ENCODE assay signal across 8 cellular contexts in the genomic region with DNA sequence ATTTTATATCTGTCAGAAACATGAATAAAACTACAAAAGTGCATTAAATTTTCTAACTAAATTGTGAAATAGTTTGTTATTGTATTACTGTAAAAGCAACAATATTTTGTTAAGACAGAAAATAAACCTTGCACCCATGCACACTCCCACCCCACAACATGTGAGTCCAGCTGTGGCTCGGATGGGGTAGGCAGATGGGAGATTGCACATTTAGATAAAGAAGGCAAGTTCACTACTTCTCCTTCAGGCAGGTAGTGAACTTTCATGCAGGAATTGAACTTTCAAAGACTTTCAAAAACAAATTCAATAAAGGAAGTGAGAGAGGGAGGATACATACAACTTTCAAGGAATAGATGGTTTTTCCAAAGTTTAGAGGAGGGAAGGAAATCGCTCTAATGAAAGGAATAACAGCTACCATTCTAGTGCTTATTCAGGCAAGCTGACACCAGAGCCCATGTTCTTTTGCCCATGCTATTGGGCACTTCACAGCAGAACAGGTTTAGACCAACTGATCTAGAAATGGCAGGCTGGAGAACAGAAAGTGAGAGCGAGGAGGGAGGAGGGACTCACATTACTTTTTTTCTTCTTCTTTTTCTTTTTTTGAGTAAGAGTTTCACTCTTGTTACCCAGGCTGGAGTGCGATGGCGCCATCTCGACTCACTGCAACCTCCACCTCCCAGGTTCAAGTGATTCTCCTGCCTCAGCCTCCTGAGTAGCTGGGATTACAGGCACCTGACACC. TPM values are rescaled to one million over a fixed set of nuclear protein-coding genes. Genes with fewer than 3 reads are reported as not detected.
A peak's percentile ranks its signal among the peaks of the same experiment; 100 is the strongest.
DNase-seq lines count a peak whose midpoint lies in the region; ATAC-seq and TF ChIP-seq lines count a peak whose summit lies in the region.

No MANE protein-coding gene starts in this region.

- POLR2A ChIA-PET in RWPE1 (lab: Yijun Ruan, JAX; ENCODE audit: low non-redundant PET), result no interaction called here

- DNase-seq in GM20000 (ENCODE audit: low spot score) (peak; percentile 73), hypothalamus (lab: John Stamatoyannopoulos, UW) (no peak), UCSD-AML1 (lab: John Stamatoyannopoulos, UW; ENCODE audit: unreplicated experiment) (no peak), RWPE1 (ENCODE audit: low spot score) (no peak), A172 (ENCODE audit: low spot score) (no peak)
- DNase-seq in activated naive CD4-positive, alpha-beta T cell treated with anti-CD3 and anti-CD28 coated beads, Interleukin-2, amount 50 U/mL, for 16 hours, result peak; percentile 26

- TF ChIP-seq CTCF in GM20000 (IDR thresholded peaks at IDR 0.05; ENCODE audit: extremely low read depth, missing control alignments), result no peak
- TF ChIP-seq CTCF in RWPE1 (conservative IDR thresholded peaks at IDR 0.05; ENCODE audit: low read depth), result no peak

- ATAC-seq in GM18858 (IDR thresholded peaks at IDR 0.05; ENCODE audit: unreplicated experiment) (peak; percentile 41), HG03175 (IDR thresholded peaks at IDR 0.05; ENCODE audit: unreplicated experiment) (peak; percentile 39)

- CTCF ChIA-PET in RWPE1 (lab: Yijun Ruan, JAX), result no interaction called here

- H3K27ac ChIP-seq in RWPE1, result no peak overlapping the region

RNA-seq across cellular contexts. Expression of gene SF3B5, which starts 28.5 kb away (rescaled TPM):
- 118 and 150 TPM in 2 replicates for total RNA-seq in A172 (2014; rRNA removed; shearing (Covaris generic))

RNA-seq across cellular contexts. Expression of gene PLAGL1, which starts 58.9 kb away (rescaled TPM):
- 0.38 and 1.5 TPM in 2 replicates for total RNA-seq in A172 (2014; rRNA removed; shearing (Covaris generic))

Comparison
In these comparisons a context has a peak if more than half of its experiments do, and no peak if none do; other contexts are left out.
1. DNase-seq: peak in GM20000 (single experiment) and activated naive CD4-positive, alpha-beta T cell treated with anti-CD3 and anti-CD28 coated beads, Interleukin-2, amount 50 U/mL, for 16 hours (single experiment); none in hypothalamus (0 of 51), UCSD-AML1 (single experiment), RWPE1 (single experiment) and A172 (single experiment).